Comparison of ENCODE assay signal across 21 cellular contexts in genomic region chr16:54362801-54363200, GRCh38.
"Had no signal": no experiment of that assay in that cellular context is flagged by ENCODE, and none has a peak within 500 bp of the region (broad histone marks: within the 10 kb centered on the region; RNA-seq: fewer than 3 reads in every experiment).

No MANE protein-coding gene starts in this region.

- H3K4me1 Mint-ChIP-seq: activated naive CD4-positive, alpha-beta T cell treated with anti-CD3 and anti-CD28 coated beads, Interleukin-2, amount 50 U/mL, for 24 hours; natural killer cell; stimulated activated effector memory CD8-positive, alpha-beta T cell treated with anti-CD3 and anti-CD28 coated beads, Interleukin-12 subunit alpha, Interleukin-12 subunit beta, amount 100 ng/mL, for 72 hours; stimulated activated naive CD8-positive, alpha-beta T cell treated with anti-CD3 and anti-CD28 coated beads, Interleukin-15, amount 100 ng/mL, for 72 hours; T-helper 17 cell had no signal

- H3K9ac ChIP-seq: parathyroid adenoma had no signal

- DNase-seq: activated CD4-positive, alpha-beta T cell treated with anti-CD3 and anti-CD28 coated beads, Interleukin-2, amount 50 U/mL, for 1 hour; activated CD8-positive, alpha-beta T cell treated with anti-CD3 and anti-CD28 coated beads, Interleukin-2, amount 10 ng/mL, durations not matched to agents 7 days and 5 days; activated gamma-delta T cell treated with Interleukin-2 at 50 U/mL for 16 hours; brain microvascular endothelial cell; central memory CD4-positive, alpha-beta T cell; dermis blood vessel endothelial cell; effector CD8-positive, alpha-beta T cell; glutamatergic neuron; left ventricle myocardium inferior; midbrain; natural killer cell; nucleus accumbens; small intestine; stimulated activated CD4-positive, alpha-beta T cell treated with anti-CD3 and anti-CD28 coated beads, Interleukin-2, amount 100 ng/mL, for 24 hours; stimulated activated naive CD8-positive, alpha-beta T cell treated with anti-CD3 and anti-CD28 coated beads, Interleukin-15, amount 100 ng/mL, for 72 hours; T-helper 17 cell; tibial artery had no signal

- H3K4me1 ChIP-seq: left ventricle myocardium inferior, parathyroid adenoma, tibial artery had no signal

- H3K4me3 Mint-ChIP-seq: activated CD8-positive, alpha-beta T cell treated with anti-CD3 and anti-CD28 coated beads, Interleukin-2, amount 10 ng/mL, durations not matched to agents 7 days and 5 days; activated naive CD4-positive, alpha-beta T cell treated with anti-CD3 and anti-CD28 coated beads, Interleukin-2, amount 50 U/mL, for 24 hours; natural killer cell; stimulated activated effector memory CD8-positive, alpha-beta T cell treated with anti-CD3 and anti-CD28 coated beads, Interleukin-12 subunit alpha, Interleukin-12 subunit beta, amount 100 ng/mL, for 72 hours; stimulated activated naive CD8-positive, alpha-beta T cell treated with anti-CD3 and anti-CD28 coated beads, Interleukin-15, amount 100 ng/mL, for 72 hours; T-helper 17 cell had no signal

- H2AFZ ChIP-seq: hepatocyte, parathyroid adenoma had no signal

- H3K27me3 ChIP-seq: brain microvascular endothelial cell, hepatocyte had no signal

- H3K79me2 ChIP-seq: hepatocyte, parathyroid adenoma had no signal

- H3K4me3 ChIP-seq: hepatocyte, left ventricle myocardium inferior, tibial artery had no signal

- H3K36me3 ChIP-seq: brain microvascular endothelial cell, left ventricle myocardium inferior, tibial artery had no signal

- H3K27ac ChIP-seq: brain microvascular endothelial cell, hepatocyte, left ventricle myocardium inferior, parathyroid adenoma, tibial artery had no signal

- H3K27ac Mint-ChIP-seq: activated CD8-positive, alpha-beta T cell treated with anti-CD3 and anti-CD28 coated beads, Interleukin-2, amount 10 ng/mL, durations not matched to agents 7 days and 5 days; activated naive CD4-positive, alpha-beta T cell treated with anti-CD3 and anti-CD28 coated beads, Interleukin-2, amount 50 U/mL, for 24 hours; natural killer cell; stimulated activated effector memory CD8-positive, alpha-beta T cell treated with anti-CD3 and anti-CD28 coated beads, Interleukin-12 subunit alpha, Interleukin-12 subunit beta, amount 100 ng/mL, for 72 hours; T-helper 17 cell had no signal

- H3K4me2 ChIP-seq: hepatocyte had no signal

- H3K9me3 Mint-ChIP-seq: natural killer cell; stimulated activated effector memory CD8-positive, alpha-beta T cell treated with anti-CD3 and anti-CD28 coated beads, Interleukin-12 subunit alpha, Interleukin-12 subunit beta, amount 100 ng/mL, for 72 hours; stimulated activated naive CD8-positive, alpha-beta T cell treated with anti-CD3 and anti-CD28 coated beads, Interleukin-15, amount 100 ng/mL, for 72 hours had no signal

- H3K36me3 Mint-ChIP-seq: natural killer cell; stimulated activated effector memory CD8-positive, alpha-beta T cell treated with anti-CD3 and anti-CD28 coated beads, Interleukin-12 subunit alpha, Interleukin-12 subunit beta, amount 100 ng/mL, for 72 hours had no signal

- H3K9me3 ChIP-seq: left ventricle myocardium inferior, tibial artery had no signal
